14 cellular contexts compared by ENCODE assay signal in the genomic region with DNA sequence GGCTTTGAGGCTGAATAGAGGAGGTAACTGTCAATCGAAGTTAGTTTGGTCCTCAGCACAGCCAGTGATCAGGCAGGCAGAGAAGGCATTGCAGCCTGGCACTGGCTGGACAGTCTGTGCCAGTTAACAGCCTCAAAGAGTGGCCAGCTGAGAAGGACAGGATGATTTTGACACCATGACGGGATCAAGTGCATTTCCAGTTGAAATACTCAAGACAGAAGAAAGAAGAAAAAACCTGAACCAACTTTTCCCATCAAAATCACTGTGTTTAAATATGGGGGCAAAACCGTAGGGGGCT.
DNase-seq lines count a peak whose midpoint lies in the region; ATAC-seq, FAIRE-seq and TF ChIP-seq lines count a peak whose summit lies in the region.
"Had no signal": no experiment of that assay in that cellular context is flagged by ENCODE, and none has a peak within 500 bp of the region (broad histone marks: within the 10 kb centered on the region; RNA-seq: fewer than 3 reads in every experiment).

No MANE protein-coding gene starts in this region.

- POLR2A ChIA-PET in K562 (lab: Yijun Ruan, JAX) = interaction anchor here (0.9 to 1.1 kb wide), 3 partner anchors 9 to 24 kb away, joined by 3 to 5 read pairs (median 3); no protein-coding TSS in a partner anchor

- H3K9me3 ChIP-seq in K562 (replicated peaks; ENCODE audit: control insufficient read depth, insufficient read depth, low read depth, low read length) (no peaks in the 10 kb centered on the region), vagina (no peaks in the 10 kb centered on the region)
- H3K9me3 ChIP-seq: lower lobe of right lung, mucosa of descending colon, pancreas, transverse colon had no signal

- DNase-seq in natural killer cell treated with Interleukin-12 subunit alpha and Interleukin-12 subunit beta and Interleukin-15 and Interleukin-18, amount 100 ng/mL, for 72 hours (ENCODE audit: low spot score) = no peak
- DNase-seq in natural killer cell (no peak), K562 (ENCODE audit: extremely low read depth in 1 of 4, low spot score in 3 of 4) (no peak), left lobe of liver (ENCODE audit: low spot score) (no peak), vagina (ENCODE audit: extremely low spot score in 2 of 2) (no peak), GOT3 (lab: John Stamatoyannopoulos, UW) (no peak), DMS 273 treated with DMSO at 0.1 percent for 48 hours (lab: John Stamatoyannopoulos, UW) (no peak)

- no peak overlapping the region for H3K4me3 ChIP-seq in K562
- H3K4me3 ChIP-seq in vagina = no peak overlapping the region
- H3K4me3 ChIP-seq: mucosa of descending colon had no signal

- H3K36me3 Mint-ChIP-seq in natural killer cell treated with Interleukin-12 subunit alpha and Interleukin-12 subunit beta and Interleukin-15 and Interleukin-18, amount 100 ng/mL, for 72 hours = peaks cover 9% of the 10 kb centered on the region
- no peaks in the 10 kb centered on the region for H3K36me3 Mint-ChIP-seq in natural killer cell

- H3K9me3 Mint-ChIP-seq in natural killer cell treated with Interleukin-12 subunit alpha and Interleukin-12 subunit beta and Interleukin-15 and Interleukin-18, amount 100 ng/mL, for 72 hours = peaks cover 4% of the 10 kb centered on the region
- H3K9me3 Mint-ChIP-seq in natural killer cell = no peaks in the 10 kb centered on the region

- BruUV-seq in K562 (replicated peaks; lab: Mats Ljungman, UMichigan) = no TSS peak

- H3K36me3 ChIP-seq in K562 (ENCODE audit: control insufficient read depth, insufficient read depth, low read length) (no peaks in the 10 kb centered on the region), vagina (no peaks in the 10 kb centered on the region)
- H3K36me3 ChIP-seq: lower lobe of right lung, pancreas, transverse colon had no signal

- H3K27me3 Mint-ChIP-seq in natural killer cell treated with Interleukin-12 subunit alpha and Interleukin-12 subunit beta and Interleukin-15 and Interleukin-18, amount 100 ng/mL, for 72 hours = peaks cover 3 to 12% of the 10 kb centered on the region in 2 donors
- peaks cover 9 to 18% of the 10 kb centered on the region in 2 donors for H3K27me3 Mint-ChIP-seq in natural killer cell (ENCODE audit: low read depth in 2 of 2)
- H3K27me3 Mint-ChIP-seq: activated naive CD8-positive, alpha-beta T cell treated with anti-CD3 and anti-CD28 coated beads for 36 hours; stimulated activated naive CD8-positive, alpha-beta T cell treated with anti-CD3 and anti-CD28 coated beads, Interleukin-15, amount 100 ng/mL, for 72 hours had no signal

- no peak for FAIRE-seq in K562 (lab: Jason Lieb, UNC)

- peak overlapping the region; percentile 74 to 86 for H3K27ac Mint-ChIP-seq in natural killer cell treated with Interleukin-12 subunit alpha and Interleukin-12 subunit beta and Interleukin-15 and Interleukin-18, amount 100 ng/mL, for 72 hours
- H3K27ac Mint-ChIP-seq in natural killer cell = no peak overlapping the region

- H3K79me2 ChIP-seq in K562 (ENCODE audit: control insufficient read depth, insufficient read depth, low read length) = no peaks in the 10 kb centered on the region

- H3K4me1 Mint-ChIP-seq in natural killer cell treated with Interleukin-12 subunit alpha and Interleukin-12 subunit beta and Interleukin-15 and Interleukin-18, amount 100 ng/mL, for 72 hours (ENCODE audit: low read depth in 2 of 2) = peaks cover 28 to 30% of the 10 kb centered on the region in 2 donors
- H3K4me1 Mint-ChIP-seq in natural killer cell = peaks cover 7 to 15% of the 10 kb centered on the region in 2 donors

- in situ Hi-C loops in K562 (cut with MboI) = loop anchor here (5.0 kb wide), 1 partner anchor 156 kb away; no protein-coding TSS in a partner anchor

- H3K9ac ChIP-seq in K562 (ENCODE audit: insufficient read depth in 1 of 2, low read depth in 2 of 2, low read length in 2 of 2) = no peak overlapping the region

- peaks cover 0 to 6% of the 10 kb centered on the region in 2 experiments; a peak in 2 of 5 replicates for H3K4me1 ChIP-seq in K562 (replicated peaks in 1 of 2; ENCODE audit: control insufficient read depth in 2 of 2, insufficient read depth in 2 of 2, low read length in 2 of 2)
- H3K4me1 ChIP-seq in vagina = peaks cover 8% of the 10 kb centered on the region

- TF ChIP-seq POLR2A in K562 (conservative IDR thresholded peaks at IDR 0.05) (no peak), vagina (IDR thresholded peaks at IDR 0.05) (no peak)

- H3K9me1 ChIP-seq in K562 (ENCODE audit: control insufficient read depth, insufficient read depth, low read length) = no peaks in the 10 kb centered on the region

- H3K27me3 ChIP-seq in K562 (ENCODE audit: control insufficient read depth in 2 of 2, insufficient read depth in 2 of 2, low read length in 2 of 2) (no peaks in the 10 kb centered on the region), vagina (no peaks in the 10 kb centered on the region)
- H3K27me3 ChIP-seq: pancreas, transverse colon had no signal

- intact Hi-C loops in natural killer cell (cut with micrococcal nuclease) = no loop called here
- intact Hi-C loops in K562 (cut with micrococcal nuclease) = loop anchor here (5.0 kb wide), 1 partner anchor 566 kb away; no protein-coding TSS in a partner anchor
- intact Hi-C loops in vagina (cut with DNase I) = loop anchor here (5.0 kb wide), 1 partner anchor 161 kb away; no protein-coding TSS in a partner anchor

- H2AFZ ChIP-seq in K562 (ENCODE audit: low read depth, low read length) = 0 out of 2 replicates have a peak overlapping the region, but pooled peaks have one; percentile 19

- no peaks in the 10 kb centered on the region for H4K20me1 ChIP-seq in K562 (replicated peaks; ENCODE audit: control insufficient read depth, insufficient read depth, low read length)

- no peak for TF ChIP-seq RAD21 in K562 (CRISPR knock-in tag; conservative IDR thresholded peaks at IDR 0.05 in 1 of 2, IDR thresholded peaks at IDR 0.05 in 1 of 2)

- TF ChIP-seq EP300 in K562 (IDR thresholded peaks at IDR 0.05; ENCODE audit: low read length) = no peak

- no peak for ATAC-seq in natural killer cell treated with Interleukin-12 subunit alpha and Interleukin-12 subunit beta and Interleukin-15 and Interleukin-18, amount 100 ng/mL, for 72 hours
- no peak for ATAC-seq in natural killer cell
- ATAC-seq in K562 = no peak
- ATAC-seq in left lobe of liver = peak; percentile 72
- ATAC-seq in HG03565 (IDR thresholded peaks at IDR 0.05; ENCODE audit: unreplicated experiment) = no peak

- no peak for TF ChIP-seq CTCF in natural killer cell (IDR thresholded peaks at IDR 0.05)
- TF ChIP-seq CTCF in K562 (IDR thresholded peaks at IDR 0.05 in 2 of 3, conservative IDR thresholded peaks at IDR 0.05 in 1 of 3; ENCODE audit: insufficient read depth in 2 of 3, low read depth in 1 of 3, low read length in 3 of 3) = no peak
- no peak for TF ChIP-seq CTCF in vagina (IDR thresholded peaks at IDR 0.05)

- 32% methylated on average over 3 of the region's 3 CpGs for WGBS in K562 (ENCODE audit: insufficient coverage, low coverage, missing lambda C conversion rate)

- no peak overlapping the region for H3K4me2 ChIP-seq in K562 (ENCODE audit: insufficient read depth, low read length)

- H3K27ac ChIP-seq in K562 (ENCODE audit: extremely low read depth, low read depth, low read length) (no peak overlapping the region), vagina (peak overlapping the region; percentile 87)

- H3K4me3 Mint-ChIP-seq in natural killer cell treated with Interleukin-12 subunit alpha and Interleukin-12 subunit beta and Interleukin-15 and Interleukin-18, amount 100 ng/mL, for 72 hours = peak overlapping the region; percentile 63
- no peak overlapping the region for H3K4me3 Mint-ChIP-seq in natural killer cell

- CTCF ChIA-PET in K562 (lab: Yijun Ruan, JAX; ENCODE audit: low intra/inter-chr PET ratio) = interaction anchor here (0.7 to 1.5 kb wide), 3 partner anchors 140 to 160 kb away, joined by 3 to 14 read pairs (median 4); no protein-coding TSS in a partner anchor

TF ChIP-seq in K562, 482 proteins besides CTCF, POLR2A, EP300 and RAD21 (continues in another document):
- TF ChIP-seq HES1 (IDR thresholded peaks at IDR 0.05; ENCODE audit: low read depth) = no peak
- TF ChIP-seq, protein P1, sequence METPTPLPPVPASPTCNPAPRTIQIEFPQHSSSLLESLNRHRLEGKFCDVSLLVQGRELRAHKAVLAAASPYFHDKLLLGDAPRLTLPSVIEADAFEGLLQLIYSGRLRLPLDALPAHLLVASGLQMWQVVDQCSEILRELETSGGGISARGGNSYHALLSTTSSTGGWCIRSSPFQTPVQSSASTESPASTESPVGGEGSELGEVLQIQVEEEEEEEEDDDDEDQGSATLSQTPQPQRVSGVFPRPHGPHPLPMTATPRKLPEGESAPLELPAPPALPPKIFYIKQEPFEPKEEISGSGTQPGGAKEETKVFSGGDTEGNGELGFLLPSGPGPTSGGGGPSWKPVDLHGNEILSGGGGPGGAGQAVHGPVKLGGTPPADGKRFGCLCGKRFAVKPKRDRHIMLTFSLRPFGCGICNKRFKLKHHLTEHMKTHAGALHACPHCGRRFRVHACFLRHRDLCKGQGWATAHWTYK (CRISPR knock-in tag; IDR thresholded peaks at IDR 0.05) = no peak
- TF ChIP-seq LARP7 (IDR thresholded peaks at IDR 0.05) = no peak
- TF ChIP-seq TAF1 (IDR thresholded peaks at IDR 0.05; ENCODE audit: control insufficient read depth, extremely low read depth, insufficient read depth, low read length, severe bottlenecking) = no peak
- TF ChIP-seq TBP (optimal IDR thresholded peaks at IDR 0.05; ENCODE audit: low read depth, low read length) = no peak
- no peak for TF ChIP-seq NFXL1 (CRISPR knock-in tag; IDR thresholded peaks at IDR 0.05)
- TF ChIP-seq HDAC1 (IDR thresholded peaks at IDR 0.05) = no peak
- no peak for TF ChIP-seq ELF2 (CRISPR knock-in tag; IDR thresholded peaks at IDR 0.05)
- no peak for TF ChIP-seq ZNF174 (CRISPR knock-in tag; IDR thresholded peaks at IDR 0.05)

Comparison
In these comparisons a context has a peak if more than half of its experiments do, and no peak if none do; other contexts are left out.
1. H3K27ac Mint-ChIP-seq: peak in natural killer cell treated with Interleukin-12 subunit alpha and Interleukin-12 subunit beta and Interleukin-15 and Interleukin-18, amount 100 ng/mL, for 72 hours (2 of 2); none in natural killer cell (0 of 2).